Comparison of ENCODE assay signal across 8 cellular contexts in the genomic region with DNA sequence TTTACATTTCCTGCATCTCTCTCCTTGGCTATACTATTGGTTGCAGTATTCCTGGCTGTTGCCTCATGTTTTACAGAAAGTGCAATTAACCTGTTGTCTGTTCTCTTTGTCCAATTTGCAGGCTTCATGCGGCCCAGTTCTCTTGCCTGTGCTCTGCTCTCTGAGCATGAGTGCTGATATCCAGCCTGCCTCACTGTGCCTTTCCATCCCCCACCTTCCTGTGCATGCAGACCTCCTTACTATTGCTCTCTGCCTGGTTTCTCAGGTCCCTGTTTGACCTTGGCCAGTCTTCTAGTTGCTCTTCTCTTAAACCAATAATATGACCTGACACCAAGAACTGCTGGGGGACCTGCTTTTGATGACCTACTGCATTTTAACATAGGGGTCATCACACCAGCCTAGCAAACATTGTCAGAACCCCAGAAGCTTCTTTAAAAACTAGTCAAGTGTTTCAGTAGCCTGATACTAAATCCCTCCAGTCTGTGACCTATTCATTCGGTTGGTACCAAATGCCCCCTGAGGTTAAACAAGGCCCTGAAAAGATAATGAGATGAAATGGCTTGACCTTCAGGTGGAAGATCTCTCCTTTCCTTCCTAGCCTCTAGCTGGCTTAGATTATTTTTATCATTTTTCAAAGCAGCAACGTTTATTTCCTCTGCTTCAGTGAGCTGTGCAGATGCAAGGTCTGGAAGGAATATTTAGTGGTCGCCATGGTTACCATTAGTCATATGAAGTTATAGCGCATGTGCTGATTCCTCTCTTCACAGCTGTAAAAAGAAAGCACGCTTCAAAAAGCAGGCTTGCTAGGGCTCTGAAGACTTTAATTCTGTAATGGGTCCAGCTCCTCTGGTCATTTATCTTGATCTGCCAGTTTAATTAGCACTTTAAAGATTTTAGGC.
A peak's percentile ranks its signal among the peaks of the same experiment; 100 is the strongest.
DNase-seq lines count a peak whose midpoint lies in the region; ATAC-seq and TF ChIP-seq lines count a peak whose summit lies in the region.

No MANE protein-coding gene starts in this region.

- H3K4me1 ChIP-seq in right atrium auricular region (peaks cover 0 to 13% of the 10 kb centered on the region in 2 donors), muscle layer of colon (ENCODE audit: insufficient read depth, low read length) (peaks cover 19% of the 10 kb centered on the region)

- H3K9ac ChIP-seq in muscle layer of colon (ENCODE audit: low read length): no peak overlapping the region

- TF ChIP-seq CTCF in right atrium auricular region (IDR thresholded peaks at IDR 0.05): no peak

- intact Hi-C loops in Right ventricle myocardium superior (cut with DNase I): loop anchor here (10.0 kb wide), 1 partner anchor 220 kb away; the partner anchor contains the start of gene PHLDA1

- ATAC-seq in Right ventricle myocardium superior (ENCODE audit: poor library complexity): peak; percentile 92
- ATAC-seq in HG02840 (IDR thresholded peaks at IDR 0.05; ENCODE audit: low FRiP score, unreplicated experiment): no peak
- ATAC-seq in GM19328 (IDR thresholded peaks at IDR 0.05; ENCODE audit: unreplicated experiment): no peak

- DNase-seq in Right ventricle myocardium superior: no peak
- no peak for DNase-seq in right atrium auricular region (ENCODE audit: low spot score)
- DNase-seq in NCI-H1694 treated with DMSO at 0.1 percent for 48 hours (lab: John Stamatoyannopoulos, UW): peak; percentile 85
- DNase-seq in dermis microvascular lymphatic vessel endothelial cell (ENCODE audit: low read depth in 2 of 2): peak; percentile 92 to 97
- DNase-seq in NCI-H1930 (lab: John Stamatoyannopoulos, UW): no peak

- no peaks in the 10 kb centered on the region for H3K9me3 ChIP-seq in right atrium auricular region
- H3K9me3 ChIP-seq in muscle layer of colon (ENCODE audit: low read length): no peaks in the 10 kb centered on the region

- H3K27me3 ChIP-seq in right atrium auricular region: no peaks in the 10 kb centered on the region
- H3K27me3 ChIP-seq in muscle layer of colon (ENCODE audit: control insufficient read depth in 1 of 2, insufficient read depth in 2 of 2, low read length in 2 of 2): no peaks in the 10 kb centered on the region

- H3K36me3 ChIP-seq in right atrium auricular region (no peaks in the 10 kb centered on the region), muscle layer of colon (ENCODE audit: insufficient read depth, low read length) (no peaks in the 10 kb centered on the region)

- no peak overlapping the region for H3K4me3 ChIP-seq in right atrium auricular region
- H3K4me3 ChIP-seq in muscle layer of colon (ENCODE audit: low read depth in 1 of 2, low read length in 2 of 2): no peak overlapping the region

- H3K27ac ChIP-seq in right atrium auricular region: peak overlapping the region in 1 of 2 donors; percentile 34
- H3K27ac ChIP-seq in muscle layer of colon (ENCODE audit: low read depth, low read length): peak overlapping the region; percentile 70

Comparison
In these comparisons a context has a peak if more than half of its experiments do, and no peak if none do; other contexts are left out.
1. DNase-seq: peak in NCI-H1694 treated with DMSO at 0.1 percent for 48 hours (single experiment) and dermis microvascular lymphatic vessel endothelial cell (2 of 2); none in Right ventricle myocardium superior (single experiment), right atrium auricular region (single experiment) and NCI-H1930 (0 of 2).